In genomic region chr12:132238487-132239248, GRCh38 we compare ENCODE assay signal across 1 cellular context.
TF ChIP-seq lines count a peak whose summit lies in the region.

No MANE protein-coding gene starts in this region.

TF ChIP-seq in WTC11, 78 proteins besides CTCF, POLR2A, EP300 and RAD21 (continued from another document):
- TF ChIP-seq MLX (CRISPR knock-in tag; IDR thresholded peaks at IDR 0.05) (no peak), OVOL2 (CRISPR knock-in tag; IDR thresholded peaks at IDR 0.05; ENCODE audit: borderline replicate concordance) (no peak), JUN (CRISPR knock-in tag; IDR thresholded peaks at IDR 0.05) (no peak)
